In the genomic region with DNA sequence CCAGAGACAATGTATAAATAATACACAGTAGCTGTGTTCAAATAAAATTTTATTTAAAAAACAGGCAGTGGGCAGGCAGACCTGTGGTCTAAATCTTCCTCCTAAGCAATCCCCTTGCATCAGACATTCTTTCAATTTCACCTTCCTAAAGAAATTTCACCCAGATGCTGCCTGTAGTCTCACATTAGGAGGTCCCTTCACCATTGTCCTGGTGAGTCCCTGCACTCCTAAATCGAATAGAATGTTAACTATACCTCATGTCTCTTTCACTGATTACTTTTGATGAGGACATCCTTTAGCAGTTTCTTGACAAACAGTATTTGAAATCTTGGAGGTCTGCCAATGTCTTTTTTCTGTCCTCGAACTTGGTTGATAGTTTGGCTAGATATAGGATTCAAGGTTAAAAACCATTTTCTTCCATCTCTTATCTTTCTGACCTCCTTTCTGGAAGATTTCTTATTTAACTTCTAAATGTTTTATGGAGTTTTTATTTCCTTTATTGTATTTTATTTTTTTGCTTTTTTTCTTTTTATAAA, we compare ENCODE assay signal across 19 cellular contexts.
DNase-seq lines count a peak whose midpoint lies in the region; ATAC-seq and TF ChIP-seq lines count a peak whose summit lies in the region.
"Had no signal": no experiment of that assay in that cellular context is flagged by ENCODE, and none has a peak within 500 bp of the region (broad histone marks: within the 10 kb centered on the region; RNA-seq: fewer than 3 reads in every experiment).

No MANE protein-coding gene starts in this region.

- peaks cover 26 to 43% of the 10 kb centered on the region in 2 experiments for H3K4me1 Mint-ChIP-seq in H9

- H3K9ac ChIP-seq in H9 (ENCODE audit: extremely low read depth, insufficient read length, low read length), result no peak overlapping the region

- H2BK5ac ChIP-seq in H9 (ENCODE audit: insufficient read length, low read length), result no peak overlapping the region

- no peak overlapping the region for H3K14ac ChIP-seq in H9 (ENCODE audit: insufficient read depth, low read length)

- H3K79me2 ChIP-seq in H9 (ENCODE audit: insufficient read depth, low read length), result no peaks in the 10 kb centered on the region

- no peak for ATAC-seq in HG02588 (IDR thresholded peaks at IDR 0.05; ENCODE audit: unreplicated experiment)
- ATAC-seq in GM19035 (IDR thresholded peaks at IDR 0.05; ENCODE audit: unreplicated experiment), result no peak

- H4K5ac ChIP-seq in H9 (ENCODE audit: insufficient read length, low read depth, low read length), result no peak overlapping the region

- DNase-seq in H9 (no peak), NCI-H69 (lab: John Stamatoyannopoulos, UW) (peak; percentile 74), dorsolateral prefrontal cortex (no peak), GM10266 (ENCODE audit: extremely low spot score) (no peak)
- DNase-seq: activated CD4-positive, CD25-positive, alpha-beta regulatory T cell; activated naive CD4-positive, alpha-beta T cell treated with anti-CD3 and anti-CD28 coated beads, Interleukin-2, amount 50 U/mL, for 16 hours; activated T-cell treated with anti-CD3 and anti-CD28 coated beads, Interleukin-2, amount 50 U/mL, for 48 hours; CD4-positive, alpha-beta memory T cell; hippocampal formation; kidney; ovary; SIG-M5; stimulated activated CD4-positive, alpha-beta T cell treated with anti-CD3 and anti-CD28 coated beads, Interleukin-4, amount 100 ng/mL, for 4 hours; T-helper 1 cell; testis had no signal

- H3K9me3 ChIP-seq in H9 (ENCODE audit: control insufficient read depth, low read depth, low read length), result no peaks in the 10 kb centered on the region
- H3K9me3 ChIP-seq in neutrophil, result no peaks in the 10 kb centered on the region
- H3K9me3 ChIP-seq: ovary, testis had no signal

- H3K27ac ChIP-seq in H9 (ENCODE audit: insufficient read length, low read depth, low read length) (no peak overlapping the region), dorsolateral prefrontal cortex (peak overlapping the region in 51 of 59 donors; percentile 3 to 100 (median 57)), neutrophil (peak overlapping the region; percentile 60)
- H3K27ac ChIP-seq: ovary, testis had no signal

- H2AFZ ChIP-seq in H9 (ENCODE audit: low read length), result no peak overlapping the region

- H3K23me2 ChIP-seq in H9 (ENCODE audit: insufficient read length, low read depth, low read length, poor library complexity, severe bottlenecking), result no peaks in the 10 kb centered on the region

- H2BK12ac ChIP-seq in H9 (ENCODE audit: insufficient read length, low read depth, low read length), result no peak overlapping the region

- H2BK15ac ChIP-seq in H9 (ENCODE audit: low read depth, low read length), result no peak overlapping the region

- H3K4me1 ChIP-seq in H9 (ENCODE audit: insufficient read depth, low read length) (no peaks in the 10 kb centered on the region), neutrophil (ENCODE audit: control insufficient read depth in 1 of 2, insufficient read depth in 1 of 2, low read depth in 1 of 2, low read length in 1 of 2) (peaks cover 12 to 15% of the 10 kb centered on the region in 2 experiments)

- H2AK5ac ChIP-seq in H9 (ENCODE audit: insufficient read length, low read length), result no peak overlapping the region

- no peak overlapping the region for H3K4me3 Mint-ChIP-seq in H9
- H3K4me3 Mint-ChIP-seq: CD4-positive, alpha-beta memory T cell had no signal

- no peak overlapping the region for H2BK120ac ChIP-seq in H9 (ENCODE audit: low read depth, low read length, poor library complexity, severe bottlenecking)

- no peak overlapping the region for H3K23ac ChIP-seq in H9 (ENCODE audit: insufficient read length, low read depth, low read length)

- H3K36me3 ChIP-seq in neutrophil, result peaks cover 53% of the 10 kb centered on the region
- H3K36me3 ChIP-seq: ovary had no signal

- H4K20me1 ChIP-seq in H9 (ENCODE audit: control insufficient read depth, insufficient read depth, insufficient read length), result no peaks in the 10 kb centered on the region

- no CpG with 5 or more reads among the region's 2 CpGs for WGBS in H9 (ENCODE audit: extremely low coverage, insufficient read length, low lambda C conversion rate)

- TF ChIP-seq CTCF in H9 (conservative IDR thresholded peaks at IDR 0.05) (no peak), dorsolateral prefrontal cortex (IDR thresholded peaks at IDR 0.05 in 54 of 56, conservative IDR thresholded peaks at IDR 0.05 in 2 of 56; ENCODE audit: low read depth in 1 of 56, partially characterized antibody in 56 of 56) (no peak), neutrophil (IDR thresholded peaks at IDR 0.05) (no peak), GM10266 (IDR thresholded peaks at IDR 0.05; ENCODE audit: control insufficient read depth, insufficient read depth, low read depth, missing control alignments) (no peak)

- H3K79me1 ChIP-seq in H9 (ENCODE audit: insufficient read depth, low read depth, low read length, poor library complexity, severe bottlenecking), result no peaks in the 10 kb centered on the region

- H3K56ac ChIP-seq in H9 (ENCODE audit: insufficient read length, low read depth, low read length), result no peak overlapping the region

- no peaks in the 10 kb centered on the region for H3K27me3 Mint-ChIP-seq in H9 (ENCODE audit: low read depth)
- H3K27me3 Mint-ChIP-seq: CD4-positive, alpha-beta memory T cell had no signal

- H3K27ac Mint-ChIP-seq in H9, result peak overlapping the region in 2 of 3 experiments; percentile 30 to 89; a peak in 3 of 7 replicates

- no peak overlapping the region for H2BK20ac ChIP-seq in H9 (ENCODE audit: low read depth, low read length, poor library complexity, severe bottlenecking)

- peaks cover 5 to 10% (median 8%) of the 10 kb centered on the region in 3 experiments; a peak in 5 of 7 replicates for H3K36me3 Mint-ChIP-seq in H9 (ENCODE audit: insufficient read depth in 1 of 3, low read depth in 3 of 3)

- no peaks in the 10 kb centered on the region for H3K27me3 ChIP-seq in H9 (ENCODE audit: insufficient read depth, low read length)
- H3K27me3 ChIP-seq in dorsolateral prefrontal cortex, result no peaks in the 10 kb centered on the region
- no peaks in the 10 kb centered on the region for H3K27me3 ChIP-seq in neutrophil
- H3K27me3 ChIP-seq: ovary, testis had no signal

- no peak overlapping the region for H4K8ac ChIP-seq in H9 (replicated peaks; ENCODE audit: insufficient read length, low read depth, low read length)

- H3K4ac ChIP-seq in H9 (ENCODE audit: low read depth, low read length), result no peak overlapping the region

- H3K9me3 Mint-ChIP-seq in H9, result peaks cover 6 to 7% of the 10 kb centered on the region in 2 experiments; a peak in 4 of 5 replicates

- H3K4me3 ChIP-seq in dorsolateral prefrontal cortex (no peak overlapping the region), neutrophil (ENCODE audit: low read depth in 1 of 2, low read length in 1 of 2) (no peak overlapping the region)
- H3K4me3 ChIP-seq: lung, ovary, testis had no signal

- intact Hi-C loops in dorsolateral prefrontal cortex (cut with DNase I), result no loop called here

- H3K18ac ChIP-seq in H9 (ENCODE audit: insufficient read length, low read depth, low read length), result no peak overlapping the region

- H3T11ph ChIP-seq in H9 (ENCODE audit: low read length), result no peak overlapping the region

- H3K4me2 ChIP-seq in H9 (ENCODE audit: insufficient read depth, insufficient read length, low read length), result no peak overlapping the region

- no peak overlapping the region for H4K91ac ChIP-seq in H9 (ENCODE audit: insufficient read length, low read depth, low read length)
